1 cellular context compared by ENCODE assay signal in the genomic region with DNA sequence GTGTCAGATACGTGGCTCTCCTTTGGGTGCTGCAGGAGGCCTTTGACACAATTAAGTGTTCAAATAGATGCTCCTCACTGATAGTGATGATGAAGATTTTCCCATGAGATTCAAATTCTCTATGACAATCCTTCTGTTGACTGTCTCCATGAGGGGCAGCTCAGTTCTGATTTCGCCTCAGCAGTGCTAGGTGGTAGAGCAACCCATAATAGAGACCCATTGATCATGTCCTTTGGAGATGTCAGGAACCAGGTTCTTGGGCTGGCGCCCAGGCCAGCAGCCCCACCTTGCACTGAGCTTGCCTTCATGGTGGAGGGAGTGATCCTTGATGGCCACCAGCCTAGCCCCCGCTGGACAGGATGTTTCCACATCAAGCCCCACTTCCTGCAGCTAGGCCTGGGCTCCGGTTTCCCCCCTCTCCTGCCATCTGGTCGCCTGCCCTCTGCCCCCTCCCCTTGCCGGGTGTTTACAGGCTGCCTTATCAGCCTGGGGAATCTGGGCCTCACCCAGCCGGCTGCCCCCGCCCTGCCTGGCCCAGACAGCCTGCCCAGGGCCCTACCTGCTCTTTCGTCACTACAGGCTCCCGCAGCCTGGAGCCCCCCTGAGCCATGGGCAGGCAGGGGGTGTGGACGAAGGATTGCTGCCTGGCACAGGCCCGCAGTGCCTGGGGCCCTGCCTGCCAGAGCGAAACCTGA.
TF ChIP-seq lines count a peak whose summit lies in the region.

No MANE protein-coding gene starts in this region.

TF ChIP-seq in HepG2, 621 proteins besides CTCF, POLR2A, EP300 and RAD21 (continued from another document):
- no peak for TF ChIP-seq STAG1 (CRISPR knock-in tag; IDR thresholded peaks at IDR 0.05)
- 0 out of 2 replicates have a peak, but pooled peaks have one; percentile 12 for TF ChIP-seq ZNF629 (CRISPR knock-in tag; conservative IDR thresholded peaks at IDR 0.05)
- TF ChIP-seq ZSCAN21 (CRISPR knock-in tag; IDR thresholded peaks at IDR 0.05; ENCODE audit: borderline replicate concordance) = no peak
- no peak for TF ChIP-seq SOX13 (IDR thresholded peaks at IDR 0.05)
- TF ChIP-seq SOX13 (CRISPR knock-in tag; conservative IDR thresholded peaks at IDR 0.05 in 1 of 2, IDR thresholded peaks at IDR 0.05 in 1 of 2) = peak in 1 of 2 experiments; percentile 8; a peak in 1 of 4 replicates
- TF ChIP-seq ZNF563 (CRISPR knock-in tag; IDR thresholded peaks at IDR 0.05) = no peak
- no peak for TF ChIP-seq ZNF253 (CRISPR knock-in tag; IDR thresholded peaks at IDR 0.05; ENCODE audit: borderline replicate concordance)
- no peak for TF ChIP-seq ZNF263 (CRISPR knock-in tag; IDR thresholded peaks at IDR 0.05)
- TF ChIP-seq CHD2 (IDR thresholded peaks at IDR 0.05; ENCODE audit: low read depth, low read length) = no peak
- no peak for TF ChIP-seq ZNF720 (CRISPR knock-in tag; IDR thresholded peaks at IDR 0.05)
